1 cellular context compared by ENCODE assay signal in genomic region chr11:78465169-78465942, GRCh38.
TF ChIP-seq lines count a peak whose summit lies in the region.

No MANE protein-coding gene starts in this region.

TF ChIP-seq in SK-N-SH treated with all-trans-retinoic acid at 6 μM for 48 hours, 23 proteins besides CTCF, POLR2A, EP300 and RAD21 (continued from another document):
- TF ChIP-seq, protein P1, sequence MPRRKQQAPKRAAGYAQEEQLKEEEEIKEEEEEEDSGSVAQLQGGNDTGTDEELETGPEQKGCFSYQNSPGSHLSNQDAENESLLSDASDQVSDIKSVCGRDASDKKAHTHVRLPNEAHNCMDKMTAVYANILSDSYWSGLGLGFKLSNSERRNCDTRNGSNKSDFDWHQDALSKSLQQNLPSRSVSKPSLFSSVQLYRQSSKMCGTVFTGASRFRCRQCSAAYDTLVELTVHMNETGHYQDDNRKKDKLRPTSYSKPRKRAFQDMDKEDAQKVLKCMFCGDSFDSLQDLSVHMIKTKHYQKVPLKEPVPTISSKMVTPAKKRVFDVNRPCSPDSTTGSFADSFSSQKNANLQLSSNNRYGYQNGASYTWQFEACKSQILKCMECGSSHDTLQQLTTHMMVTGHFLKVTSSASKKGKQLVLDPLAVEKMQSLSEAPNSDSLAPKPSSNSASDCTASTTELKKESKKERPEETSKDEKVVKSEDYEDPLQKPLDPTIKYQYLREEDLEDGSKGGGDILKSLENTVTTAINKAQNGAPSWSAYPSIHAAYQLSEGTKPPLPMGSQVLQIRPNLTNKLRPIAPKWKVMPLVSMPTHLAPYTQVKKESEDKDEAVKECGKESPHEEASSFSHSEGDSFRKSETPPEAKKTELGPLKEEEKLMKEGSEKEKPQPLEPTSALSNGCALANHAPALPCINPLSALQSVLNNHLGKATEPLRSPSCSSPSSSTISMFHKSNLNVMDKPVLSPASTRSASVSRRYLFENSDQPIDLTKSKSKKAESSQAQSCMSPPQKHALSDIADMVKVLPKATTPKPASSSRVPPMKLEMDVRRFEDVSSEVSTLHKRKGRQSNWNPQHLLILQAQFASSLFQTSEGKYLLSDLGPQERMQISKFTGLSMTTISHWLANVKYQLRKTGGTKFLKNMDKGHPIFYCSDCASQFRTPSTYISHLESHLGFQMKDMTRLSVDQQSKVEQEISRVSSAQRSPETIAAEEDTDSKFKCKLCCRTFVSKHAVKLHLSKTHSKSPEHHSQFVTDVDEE (CRISPR knock-in tag; IDR thresholded peaks at IDR 0.05): no peak
- TF ChIP-seq TOX (CRISPR knock-in tag; IDR thresholded peaks at IDR 0.05; ENCODE audit: borderline replicate concordance) (no peak), ESRRG (CRISPR knock-in tag; IDR thresholded peaks at IDR 0.05) (no peak), ISL1 (CRISPR knock-in tag; IDR thresholded peaks at IDR 0.05) (no peak), ZFP3 (CRISPR knock-in tag; IDR thresholded peaks at IDR 0.05) (no peak), RARB (CRISPR knock-in tag; IDR thresholded peaks at IDR 0.05) (no peak), ARNTL (CRISPR knock-in tag; IDR thresholded peaks at IDR 0.05; ENCODE audit: borderline replicate concordance, low read depth) (no peak), CSRNP3 (CRISPR knock-in tag; IDR thresholded peaks at IDR 0.05) (no peak), OSR1 (CRISPR knock-in tag; IDR thresholded peaks at IDR 0.05) (no peak), PPARA (CRISPR knock-in tag; IDR thresholded peaks at IDR 0.05; ENCODE audit: borderline replicate concordance) (no peak)
TF ChIP-seq in SK-N-SH treated with all-trans-retinoic acid at 6 μM for 48 hours: peak in this region for 0.
